Comparison of ENCODE assay signal across 8 cellular contexts in the genomic region with DNA sequence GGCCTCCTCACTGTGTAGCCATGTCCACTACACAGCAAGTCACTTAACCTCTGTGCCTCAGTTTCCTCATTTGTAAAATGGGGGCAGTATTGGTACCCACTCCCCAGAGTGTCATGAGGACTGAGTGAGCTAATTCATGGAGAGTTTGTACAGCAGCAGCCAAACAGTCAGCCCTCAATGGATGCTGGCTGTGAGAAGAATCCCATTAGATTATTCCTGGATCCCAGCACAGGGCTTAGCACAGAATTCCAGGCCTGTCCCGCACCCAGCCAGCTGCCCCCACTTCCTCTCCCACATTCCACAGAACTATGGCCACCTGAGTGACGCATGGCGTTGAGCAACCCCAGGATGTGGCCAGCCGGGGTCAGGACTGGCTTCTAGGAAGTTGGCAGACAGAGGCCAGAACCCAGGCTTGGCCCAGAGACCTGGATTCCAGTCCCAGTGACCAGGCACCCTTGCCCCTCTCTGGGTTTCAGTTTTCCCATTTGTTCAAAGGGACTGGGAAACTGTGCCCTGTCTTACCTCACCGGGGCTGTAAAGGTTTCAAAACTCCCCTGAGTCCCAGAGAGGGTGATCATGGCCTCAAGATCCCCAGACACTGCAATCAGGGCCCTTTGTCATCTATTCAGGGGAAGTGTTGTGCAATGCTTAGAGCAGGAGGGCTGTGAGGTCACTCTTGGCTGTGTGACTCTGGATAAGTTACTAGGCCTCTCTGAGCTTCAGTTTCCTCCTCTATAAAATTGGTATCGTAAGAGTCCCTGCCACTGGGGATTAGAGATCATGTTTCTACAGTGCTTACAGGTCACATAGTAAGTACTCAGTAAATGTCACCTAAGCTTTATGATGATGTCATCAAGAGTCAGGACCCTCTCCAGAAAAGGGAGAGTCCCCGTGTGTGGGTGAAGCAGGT. TPM values are rescaled to one million over a fixed set of nuclear protein-coding genes. Genes with fewer than 3 reads are reported as not detected.
DNase-seq lines count a peak whose midpoint lies in the region; ATAC-seq and TF ChIP-seq lines count a peak whose summit lies in the region.

No MANE protein-coding gene starts in this region.

- H3K79me2 ChIP-seq in ACC112 (ENCODE audit: control insufficient read depth, insufficient read depth, low read length, unreplicated experiment) = no peaks in the 10 kb centered on the region
- no peaks in the 10 kb centered on the region for H3K79me2 ChIP-seq in MM.1S (ENCODE audit: low read length)

- no peak for TF ChIP-seq POLR2A in lower leg skin (IDR thresholded peaks at IDR 0.05)

- H3K27me3 ChIP-seq in ACC112 (ENCODE audit: insufficient read depth, low read length) = no peaks in the 10 kb centered on the region
- no peaks in the 10 kb centered on the region for H3K27me3 ChIP-seq in lung (ENCODE audit: control insufficient read depth, insufficient read depth)
- H3K27me3 ChIP-seq in MM.1S (replicated peaks; ENCODE audit: insufficient read depth, low read length) = no peaks in the 10 kb centered on the region

- no peak overlapping the region for H3K4me3 Mint-ChIP-seq in MCF 10A (ENCODE audit: unreplicated experiment)

- H3K9me3 ChIP-seq in lung (ENCODE audit: control insufficient read depth in 2 of 2, insufficient read depth in 1 of 2, low read length in 1 of 2) = no peaks in the 10 kb centered on the region
- no peaks in the 10 kb centered on the region for H3K9me3 ChIP-seq in MM.1S (replicated peaks; ENCODE audit: insufficient read depth, low read length)

- intact Hi-C loops in MCF 10A (cut with micrococcal nuclease) = loop anchor here (1.0 to 10.0 kb wide), 4 partner anchors 23 to 159 kb away; no protein-coding TSS in a partner anchor
- intact Hi-C loops in lower leg skin (cut with DNase I; ENCODE audit: low total_unique reads) = no loop called here

- peaks cover 55% of the 10 kb centered on the region for H3K4me1 Mint-ChIP-seq in MCF 10A (ENCODE audit: insufficient read depth, unreplicated experiment)

- DNase-seq in MCF 10A (ENCODE audit: unreplicated experiment) = peak; percentile 95
- peak; percentile 66 for DNase-seq in lung (ENCODE audit: low spot score)
- DNase-seq in MM.1S = no peak
- DNase-seq in lower leg skin (ENCODE audit: low spot score in 2 of 2) = no peak
- DNase-seq in anterior cingulate cortex (lab: John Stamatoyannopoulos, UW) = no peak

- H2AFZ ChIP-seq in ACC112 (ENCODE audit: low read length, unreplicated experiment) (no peak overlapping the region), MM.1S (ENCODE audit: low read length) (no peak overlapping the region)

- H3K27me3 Mint-ChIP-seq in MCF 10A (ENCODE audit: insufficient read depth, unreplicated experiment) = no peaks in the 10 kb centered on the region

- 24 to 33% methylated on average over 7 of the region's 7 CpGs for WGBS in lung, 2 donors
- 61 to 71% methylated on average over 7 of the region's 7 CpGs for WGBS in lower leg skin, 2 donors

- ATAC-seq in lung (ENCODE audit: insufficient read depth, low FRiP score) (peak; percentile 12), GM21423 (IDR thresholded peaks at IDR 0.05; ENCODE audit: unreplicated experiment) (no peak)

- H3K4me3 ChIP-seq in ACC112 (ENCODE audit: low read depth, low read length) (no peak overlapping the region), lung (no peak overlapping the region), MM.1S (ENCODE audit: low read length) (no peak overlapping the region), lower leg skin (ENCODE audit: low read depth, poor library complexity, severe bottlenecking) (no peak overlapping the region)

- TF ChIP-seq CTCF in MCF 10A (IDR thresholded peaks at IDR 0.05; ENCODE audit: unreplicated experiment) (no peak), lung (IDR thresholded peaks at IDR 0.05; ENCODE audit: control extremely low read depth, extremely low read depth) (no peak), MM.1S (IDR thresholded peaks at IDR 0.05; ENCODE audit: low read length) (no peak), lower leg skin (IDR thresholded peaks at IDR 0.05) (no peak)

- H3K9me2 ChIP-seq in MM.1S (replicated peaks; ENCODE audit: insufficient read depth, low read length) = no peaks in the 10 kb centered on the region

- BruUV-seq in MCF 10A (replicated peaks; lab: Mats Ljungman, UMichigan) = no TSS peak

- H3K9me3 Mint-ChIP-seq in MCF 10A (ENCODE audit: unreplicated experiment) = no peaks in the 10 kb centered on the region

- no peaks in the 10 kb centered on the region for H4K20me1 ChIP-seq in MM.1S (ENCODE audit: insufficient read depth, low read length)

- H3K36me3 ChIP-seq in ACC112 (ENCODE audit: insufficient read depth, low read length) (no peaks in the 10 kb centered on the region), lung (ENCODE audit: control insufficient read depth in 2 of 2, insufficient read depth in 2 of 2, low read length in 2 of 2) (no peaks in the 10 kb centered on the region), MM.1S (replicated peaks; ENCODE audit: insufficient read depth, low read length) (no peaks in the 10 kb centered on the region)

- H3K4me1 ChIP-seq in ACC112 (ENCODE audit: control insufficient read depth, insufficient read depth, low read length, unreplicated experiment) (peaks cover 39% of the 10 kb centered on the region), lung (ENCODE audit: control insufficient read depth in 2 of 2, insufficient read depth in 2 of 2, low read length in 2 of 2) (peaks cover 0 to 14% of the 10 kb centered on the region in 2 donors), MM.1S (ENCODE audit: low read length) (peaks cover 15% of the 10 kb centered on the region; the same call in 1 of the 2 replicates)

- no peak overlapping the region for H3K9ac ChIP-seq in MM.1S (ENCODE audit: low read length)

- H3K36me3 Mint-ChIP-seq in MCF 10A (ENCODE audit: insufficient read depth, unreplicated experiment) = no peaks in the 10 kb centered on the region

- H3K27ac ChIP-seq in ACC112 (ENCODE audit: low read depth, low read length) = peak overlapping the region; percentile 82
- H3K27ac ChIP-seq in lung (ENCODE audit: low read depth in 1 of 2, low read length in 1 of 2) = peak overlapping the region in 1 of 2 donors; percentile 88
- no peak overlapping the region for H3K27ac ChIP-seq in MM.1S (ENCODE audit: low read length)

- no peak overlapping the region for H3K4me2 ChIP-seq in MM.1S (ENCODE audit: low read depth, low read length)

- no peak; the same call in 1 of the 2 replicates for TF ChIP-seq RAD21 in Ishikawa (IDR thresholded peaks at IDR 0.05; ENCODE audit: low read depth)

- no peaks in the 10 kb centered on the region for H3F3A ChIP-seq in MM.1S (ENCODE audit: insufficient read depth, low read length)

- POLR2A ChIA-PET in MCF 10A (lab: Yijun Ruan, JAX) = interaction anchor here (1.1 to 3.3 kb wide), 7 partner anchors 8 to 58 kb away, joined by 3 to 17 read pairs (median 5); no protein-coding TSS in a partner anchor

- peak; percentile 86 for TF ChIP-seq EP300 in Ishikawa (IDR thresholded peaks at IDR 0.05; ENCODE audit: borderline replicate concordance)

- CTCF ChIA-PET in MCF 10A (lab: Yijun Ruan, JAX) = interaction anchor here (0.6 to 8.8 kb wide), 18 partner anchors 11 to 263 kb away, joined by 3 to 146 read pairs (median 4); no protein-coding TSS in a partner anchor

- peak overlapping the region; percentile 56 for H3K27ac Mint-ChIP-seq in MCF 10A (ENCODE audit: low read depth, unreplicated experiment)

TF ChIP-seq in Ishikawa, 13 proteins besides CTCF, POLR2A, EP300 and RAD21:
- TF ChIP-seq, protein P1, sequence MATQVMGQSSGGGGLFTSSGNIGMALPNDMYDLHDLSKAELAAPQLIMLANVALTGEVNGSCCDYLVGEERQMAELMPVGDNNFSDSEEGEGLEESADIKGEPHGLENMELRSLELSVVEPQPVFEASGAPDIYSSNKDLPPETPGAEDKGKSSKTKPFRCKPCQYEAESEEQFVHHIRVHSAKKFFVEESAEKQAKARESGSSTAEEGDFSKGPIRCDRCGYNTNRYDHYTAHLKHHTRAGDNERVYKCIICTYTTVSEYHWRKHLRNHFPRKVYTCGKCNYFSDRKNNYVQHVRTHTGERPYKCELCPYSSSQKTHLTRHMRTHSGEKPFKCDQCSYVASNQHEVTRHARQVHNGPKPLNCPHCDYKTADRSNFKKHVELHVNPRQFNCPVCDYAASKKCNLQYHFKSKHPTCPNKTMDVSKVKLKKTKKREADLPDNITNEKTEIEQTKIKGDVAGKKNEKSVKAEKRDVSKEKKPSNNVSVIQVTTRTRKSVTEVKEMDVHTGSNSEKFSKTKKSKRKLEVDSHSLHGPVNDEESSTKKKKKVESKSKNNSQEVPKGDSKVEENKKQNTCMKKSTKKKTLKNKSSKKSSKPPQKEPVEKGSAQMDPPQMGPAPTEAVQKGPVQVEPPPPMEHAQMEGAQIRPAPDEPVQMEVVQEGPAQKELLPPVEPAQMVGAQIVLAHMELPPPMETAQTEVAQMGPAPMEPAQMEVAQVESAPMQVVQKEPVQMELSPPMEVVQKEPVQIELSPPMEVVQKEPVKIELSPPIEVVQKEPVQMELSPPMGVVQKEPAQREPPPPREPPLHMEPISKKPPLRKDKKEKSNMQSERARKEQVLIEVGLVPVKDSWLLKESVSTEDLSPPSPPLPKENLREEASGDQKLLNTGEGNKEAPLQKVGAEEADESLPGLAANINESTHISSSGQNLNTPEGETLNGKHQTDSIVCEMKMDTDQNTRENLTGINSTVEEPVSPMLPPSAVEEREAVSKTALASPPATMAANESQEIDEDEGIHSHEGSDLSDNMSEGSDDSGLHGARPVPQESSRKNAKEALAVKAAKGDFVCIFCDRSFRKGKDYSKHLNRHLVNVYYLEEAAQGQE (IDR thresholded peaks at IDR 0.05; ENCODE audit: low read depth) = no peak
- TF ChIP-seq FOXM1 (IDR thresholded peaks at IDR 0.05; ENCODE audit: borderline replicate concordance, low read depth) (0 out of 2 replicates have a peak, but pooled peaks have one; percentile 20), CEBPB (IDR thresholded peaks at IDR 0.05) (peak; percentile 86), ZBTB7A (IDR thresholded peaks at IDR 0.05; ENCODE audit: low read depth) (no peak), YY1 (IDR thresholded peaks at IDR 0.05; ENCODE audit: low read depth) (no peak), TEAD4 (IDR thresholded peaks at IDR 0.05) (peak; percentile 78), TCF12 (IDR thresholded peaks at IDR 0.05; ENCODE audit: low read depth) (peak; percentile 75), NFIC (IDR thresholded peaks at IDR 0.05) (peak; percentile 52)
TF ChIP-seq in Ishikawa: peak in this region for 5.

RNA-seq across cellular contexts. Expression of a gene that starts 3.0 kb away (rescaled TPM):
- 0.76 and 1.5 TPM in 2 replicates for total RNA-seq in MCF 10A (2022)
- 100 to 1,000 TPM; 194 to 476 TPM for total RNA-seq in lung
- 100 to 1,000 TPM in 1 of 2 donors, 10 to 100 TPM in 1; 85.0 to 457 TPM for polyA plus RNA-seq in lung
- 1 to 10 TPM; 3.7 to 6.2 (median 4.6) TPM for total RNA-seq in lower leg skin

Comparison
In these comparisons a context has a peak if more than half of its experiments do, and no peak if none do; other contexts are left out.
1. DNase-seq: peak in MCF 10A (single experiment) and lung (single experiment); none in MM.1S (single experiment), lower leg skin (0 of 2) and anterior cingulate cortex (0 of 58).
2. RNA of a gene that starts 3.0 kb away (total RNA-seq): 194 to 476 TPM in lung; 3.7 to 6.2 TPM in lower leg skin and 0.76 to 1.5 TPM in MCF 10A; every median in the first group is over 10 times any median in the second.